20 cellular contexts compared by ENCODE assay signal in genomic region chr21:16061194-16061593, GRCh38.
A peak's percentile ranks its signal among the peaks of the same experiment; 100 is the strongest.
DNase-seq lines count a peak whose midpoint lies in the region; ATAC-seq and TF ChIP-seq lines count a peak whose summit lies in the region.
"Had no signal": no experiment of that assay in that cellular context is flagged by ENCODE, and none has a peak within 500 bp of the region (broad histone marks: within the 10 kb centered on the region; RNA-seq: fewer than 3 reads in every experiment).

No MANE protein-coding gene starts in this region.

- peak; percentile 9 for DNase-seq in left ventricle myocardium superior
- DNase-seq in left ventricle myocardium inferior = no peak
- no peak for DNase-seq in stimulated activated effector memory CD8-positive, alpha-beta T cell treated with anti-CD3 and anti-CD28 coated beads, Interleukin-12 subunit alpha, Interleukin-12 subunit beta, amount 100 ng/mL, for 72 hours (ENCODE audit: low spot score in 2 of 2)
- no peak for DNase-seq in aorta
- DNase-seq in GM13977 (ENCODE audit: low spot score) = no peak
- DNase-seq: Caco-2; CD4-positive, CD25-positive, alpha-beta regulatory T cell; CD8-positive, alpha-beta T cell; DMS153; EL; GDM1; GOT3; HFFc6 had no signal

- WGBS in aorta, 2 donors = 93 to 95% methylated on average over 9 of the region's 9 CpGs

- H3K27ac Mint-ChIP-seq in stimulated activated effector memory CD8-positive, alpha-beta T cell treated with anti-CD3 and anti-CD28 coated beads, Interleukin-12 subunit alpha, Interleukin-12 subunit beta, amount 100 ng/mL, for 72 hours = no peak overlapping the region
- H3K27ac Mint-ChIP-seq: B cell; CD4-positive, CD25-positive, alpha-beta regulatory T cell; CD8-positive, alpha-beta T cell; HFFc6 had no signal

- H3K9me3 ChIP-seq in left ventricle myocardium inferior (replicated peaks) = peaks cover 4% of the 10 kb centered on the region
- no peaks in the 10 kb centered on the region for H3K9me3 ChIP-seq in aorta (ENCODE audit: control insufficient read depth, low read length)
- H3K9me3 ChIP-seq: Caco-2 had no signal

- H3K27me3 ChIP-seq in left ventricle myocardium inferior (ENCODE audit: low read depth) = no peaks in the 10 kb centered on the region
- no peaks in the 10 kb centered on the region for H3K27me3 ChIP-seq in aorta (ENCODE audit: control insufficient read depth in 1 of 2, insufficient read depth in 2 of 2, low read length in 1 of 2)
- H3K27me3 ChIP-seq: BLaER1 had no signal

- TF ChIP-seq CTCF in left ventricle myocardium inferior (IDR thresholded peaks at IDR 0.05; ENCODE audit: borderline replicate concordance) = no peak
- no peak for TF ChIP-seq CTCF in GM13977 (IDR thresholded peaks at IDR 0.05; ENCODE audit: extremely low read depth, insufficient read depth, missing control alignments)

- H3K27ac ChIP-seq in left ventricle myocardium inferior (replicated peaks) = no peak overlapping the region
- no peak overlapping the region for H3K27ac ChIP-seq in aorta (ENCODE audit: low read depth in 1 of 2, low read length in 2 of 2)
- H3K27ac ChIP-seq: 22Rv1, BLaER1, C4-2B had no signal

- no peak overlapping the region for H3K4me3 Mint-ChIP-seq in stimulated activated effector memory CD8-positive, alpha-beta T cell treated with anti-CD3 and anti-CD28 coated beads, Interleukin-12 subunit alpha, Interleukin-12 subunit beta, amount 100 ng/mL, for 72 hours
- H3K4me3 Mint-ChIP-seq: B cell; CD4-positive, CD25-positive, alpha-beta regulatory T cell; CD8-positive, alpha-beta T cell; HFFc6 had no signal

- intact Hi-C loops in left ventricle myocardium superior (cut with micrococcal nuclease) = no loop called here
- intact Hi-C loops in left ventricle myocardium inferior (cut with micrococcal nuclease) = loop anchor here (10.0 kb wide), 1 partner anchor 64 kb away; no protein-coding TSS in a partner anchor
- intact Hi-C loops in aorta (cut with DNase I) = no loop called here

- in situ Hi-C loops in GM13977 (cut with MboI; ENCODE audit: low pct_unique_long_range_greater_than_20kb, low sequenced_read_pairs, unreplicated experiment) = no loop called here

- no peaks in the 10 kb centered on the region for H3K9me3 Mint-ChIP-seq in stimulated activated effector memory CD8-positive, alpha-beta T cell treated with anti-CD3 and anti-CD28 coated beads, Interleukin-12 subunit alpha, Interleukin-12 subunit beta, amount 100 ng/mL, for 72 hours
- H3K9me3 Mint-ChIP-seq: CD8-positive, alpha-beta T cell; HFFc6 had no signal

- ATAC-seq in left ventricle myocardium superior (no peak), aorta (ENCODE audit: low FRiP score) (peak; percentile 33), HG03520 (IDR thresholded peaks at IDR 0.05; ENCODE audit: unreplicated experiment) (no peak)
- peak; percentile 19 for ATAC-seq in stimulated activated effector memory CD8-positive, alpha-beta T cell treated with anti-CD3 and anti-CD28 coated beads, Interleukin-12 subunit alpha, Interleukin-12 subunit beta, amount 100 ng/mL, for 72 hours
- ATAC-seq: CD8-positive, alpha-beta T cell; GM12878 had no signal

- H3K4me3 ChIP-seq in left ventricle myocardium inferior = no peak overlapping the region
- no peak overlapping the region for H3K4me3 ChIP-seq in aorta (ENCODE audit: low read length in 2 of 2)
- H3K4me3 ChIP-seq: BLaER1, GM12878, HAP-1 had no signal

- H3K36me3 Mint-ChIP-seq in stimulated activated effector memory CD8-positive, alpha-beta T cell treated with anti-CD3 and anti-CD28 coated beads, Interleukin-12 subunit alpha, Interleukin-12 subunit beta, amount 100 ng/mL, for 72 hours = no peaks in the 10 kb centered on the region
- H3K36me3 Mint-ChIP-seq: CD4-positive, CD25-positive, alpha-beta regulatory T cell; CD8-positive, alpha-beta T cell had no signal

- H3K36me3 ChIP-seq in left ventricle myocardium inferior (no peaks in the 10 kb centered on the region), aorta (ENCODE audit: control insufficient read depth in 1 of 2, insufficient read depth in 2 of 2, low read length in 1 of 2) (no peaks in the 10 kb centered on the region)
- H3K36me3 ChIP-seq: BLaER1, HAP-1 had no signal

- no peaks in the 10 kb centered on the region for H3K4me1 ChIP-seq in left ventricle myocardium inferior
- H3K4me1 ChIP-seq in aorta (ENCODE audit: control insufficient read depth in 1 of 2, insufficient read depth in 2 of 2, low read length in 2 of 2) = no peaks in the 10 kb centered on the region
- H3K4me1 ChIP-seq: BLaER1, Caco-2, HAP-1 had no signal

- H3K4me1 Mint-ChIP-seq in stimulated activated effector memory CD8-positive, alpha-beta T cell treated with anti-CD3 and anti-CD28 coated beads, Interleukin-12 subunit alpha, Interleukin-12 subunit beta, amount 100 ng/mL, for 72 hours = no peaks in the 10 kb centered on the region
- H3K4me1 Mint-ChIP-seq: B cell; CD4-positive, CD25-positive, alpha-beta regulatory T cell had no signal

Comparison
In these comparisons a context has a peak if more than half of its experiments do, and no peak if none do; other contexts are left out.
1. ATAC-seq: peak in stimulated activated effector memory CD8-positive, alpha-beta T cell treated with anti-CD3 and anti-CD28 coated beads, Interleukin-12 subunit alpha, Interleukin-12 subunit beta, amount 100 ng/mL, for 72 hours (single experiment) and aorta (single experiment); none in left ventricle myocardium superior (single experiment) and HG03520 (single experiment).